ENCODE assay signal across 9 cellular contexts in genomic region chr2:112031916-112032582, GRCh38. TPM values are rescaled to one million over a fixed set of nuclear protein-coding genes. Genes with fewer than 3 reads are reported as not detected.
A peak's percentile ranks its signal among the peaks of the same experiment; 100 is the strongest.
DNase-seq lines count a peak whose midpoint lies in the region; ATAC-seq, FAIRE-seq and TF ChIP-seq lines count a peak whose summit lies in the region.
"Had no signal": no experiment of that assay in that cellular context is flagged by ENCODE, and none has a peak within 500 bp of the region (broad histone marks: within the 10 kb centered on the region; RNA-seq: fewer than 3 reads in every experiment).

No MANE protein-coding gene starts in this region.

- in situ Hi-C loops in GM12878 (cut with MboI): no loop called here

- TF ChIP-seq RAD21 in GM12878 (IDR thresholded peaks at IDR 0.05; ENCODE audit: insufficient read depth, low read depth, low read length): no peak

- TF ChIP-seq POLR2A in GM12878 (IDR thresholded peaks at IDR 0.05; ENCODE audit: low read depth, low read length) (no peak), thyroid gland (IDR thresholded peaks at IDR 0.05) (no peak)

- H3K79me2 ChIP-seq in GM12878 (ENCODE audit: control insufficient read depth, insufficient read depth, low read length): no peaks in the 10 kb centered on the region

- TF ChIP-seq CTCF in GM12878 (IDR thresholded peaks at IDR 0.05 in 2 of 3, conservative IDR thresholded peaks at IDR 0.05 in 1 of 3; ENCODE audit: control insufficient read depth in 2 of 3, extremely low read depth in 1 of 3, insufficient read depth in 1 of 3, low read depth in 3 of 3, low read length in 3 of 3) (no peak), thyroid gland (IDR thresholded peaks at IDR 0.05) (no peak)

- no peaks in the 10 kb centered on the region for H3K27me3 ChIP-seq in GM12878 (replicated peaks in 1 of 2; ENCODE audit: control insufficient read depth in 2 of 2, insufficient read depth in 2 of 2, low read length in 1 of 2)
- no peaks in the 10 kb centered on the region for H3K27me3 ChIP-seq in thyroid gland

- H3K4me3 ChIP-seq in GM12878: no peak overlapping the region
- H3K4me3 ChIP-seq in thyroid gland (replicated peaks in 1 of 3): no peak overlapping the region

- peak overlapping the region; percentile 25 for H2AFZ ChIP-seq in GM12878 (ENCODE audit: control insufficient read depth, low read depth, low read length)

- H3K27ac ChIP-seq in GM12878 (ENCODE audit: control insufficient read depth, insufficient read depth) (no peak overlapping the region), thyroid gland (peak overlapping the region; percentile 28 to 58 (median 39))

- SMC1A ChIA-PET in GM12878 (lab: Charles Lee; ENCODE audit: uncharacterized antibody, unreplicated experiment): interaction anchor here (0.6 to 1.7 kb wide), 3 partner anchors 72 to 909 kb away, joined by 3 to 6 read pairs (median 3); no protein-coding TSS in a partner anchor

- CTCF ChIA-PET in GM12878 (lab: Yijun Ruan, JAX): interaction anchor here (1.0 to 1.8 kb wide), 4 partner anchors 16 to 145 kb away, joined by 3 to 8 read pairs (median 4); no protein-coding TSS in a partner anchor

- DNase-seq in LHCN-M2 (ENCODE audit: low read depth) (peak; percentile 20), GM12878 (ENCODE audit: low read depth, low spot score) (no peak), left colon (peak in 1 of 2 donors; percentile 50), thyroid gland (peak; percentile 23 to 37), iPS-NIHi7 (ENCODE audit: extremely low spot score) (no peak), HT-29 (ENCODE audit: low spot score) (no peak), C1 segment of cervical spinal cord (lab: John Stamatoyannopoulos, UW) (no peak)
- DNase-seq: NCI-H2029 treated with DMSO at 0.1 percent for 48 hours had no signal

- no peak for FAIRE-seq in GM12878 (lab: Jason Lieb, UNC)
- FAIRE-seq: islet of Langerhans had no signal

- RAD21 ChIA-PET in GM12878 (lab: Charles Lee; ENCODE audit: unreplicated experiment): no interaction called here

- intact Hi-C loops in GM12878 (cut with micrococcal nuclease; ENCODE audit: unreplicated experiment) (loop anchor here (2.0 kb wide), 1 partner anchor 19 kb away; no protein-coding TSS in a partner anchor), left colon (cut with DNase I, micrococcal nuclease) (no loop called here), thyroid gland (cut with DNase I) (no loop called here)

- ATAC-seq in GM12878 (peak; percentile 41), left colon (peak; percentile 91)

- no peaks in the 10 kb centered on the region for H4K20me1 ChIP-seq in GM12878 (ENCODE audit: control insufficient read depth, insufficient read depth)

- BruUV-seq in GM12878 (replicated peaks; lab: Mats Ljungman, UMichigan): no TSS peak

- TF ChIP-seq EP300 in GM12878 (IDR thresholded peaks at IDR 0.05; ENCODE audit: borderline replicate concordance in 1 of 2, control insufficient read depth in 1 of 2, low read depth in 2 of 2, low read length in 2 of 2): no peak

- H3K9ac ChIP-seq in GM12878 (ENCODE audit: control insufficient read depth, insufficient read depth, low read length): no peak overlapping the region

- POLR2A ChIA-PET in GM12878 (lab: Charles Lee): interaction anchor here (1.0 kb wide), 1 partner anchor 20 kb away, joined by 4 read pairs; no protein-coding TSS in a partner anchor

- H3K4me1 ChIP-seq in GM12878 (ENCODE audit: control insufficient read depth, insufficient read depth, low read length) (no peaks in the 10 kb centered on the region), thyroid gland (peaks cover 6 to 24% of the 10 kb centered on the region in 2 donors)

- no peak overlapping the region for H3K4me2 ChIP-seq in GM12878 (ENCODE audit: control insufficient read depth, insufficient read depth)

- H3K36me3 ChIP-seq in GM12878 (ENCODE audit: control insufficient read depth in 2 of 2, insufficient read depth in 2 of 2, low read length in 1 of 2): no peaks in the 10 kb centered on the region
- no peaks in the 10 kb centered on the region for H3K36me3 ChIP-seq in thyroid gland

- 41% methylated on average over 10 of the region's 11 CpGs for WGBS in GM12878 (ENCODE audit: insufficient coverage, insufficient replicate concordance, low lambda C conversion rate, missing lambda C conversion rate)
- 19 to 25% methylated on average over 11 of the region's 11 CpGs for WGBS in thyroid gland, 2 donors

- H3K9me3 ChIP-seq in GM12878 (replicated peaks; ENCODE audit: control insufficient read depth, insufficient read depth, low read length) (no peaks in the 10 kb centered on the region; the same call in 1 of the 3 replicates), thyroid gland (no peaks in the 10 kb centered on the region)

TF ChIP-seq in GM12878, 131 proteins besides CTCF, POLR2A, EP300 and RAD21:
- TF ChIP-seq BHLHE40 (IDR thresholded peaks at IDR 0.05; ENCODE audit: borderline replicate concordance in 1 of 2, low read depth in 2 of 2, low read length in 1 of 2) (peak in 1 of 2 experiments; percentile 27; a peak in 1 of 4 replicates), ZSCAN29 (IDR thresholded peaks at IDR 0.05) (no peak)

RNA-seq across cellular contexts. Expression of gene TMEM87B, which starts 23.0 kb away (rescaled TPM):
- total RNA-seq in LHCN-M2 (2014; rRNA removed) (27.4 and 31.6 TPM in 2 replicates), GM12878 (2014; rRNA removed) (11.5 and 16.0 TPM in 2 replicates), GM12878 (2014; rRNA removed; fragmentation: Illumina TruSeq; extraction: Trizol) (20.6 and 20.9 TPM in 2 replicates), GM12878 (2021) (11.8 and 12.8 TPM in 2 replicates), left colon (10 to 100 TPM; 72.6 to 81.3 TPM), thyroid gland (10 to 100 TPM; 30.6 to 35.8 (median 34.9) TPM)
- polyA plus RNA-seq in LHCN-M2 (2012): 10.2 TPM
- 35.5 and 36.2 TPM in 2 replicates for total RNA-seq in GM12878 (2013; cell fraction: nucleolus; rRNA removed)
- 8.4 TPM for polyA plus RNA-seq in GM12878 (2011; ENCODE audit: low read depth)
- polyA plus RNA-seq in GM12878 (2011; rRNA removed) (17.2 and 23.6 TPM in 2 replicates), GM12878 (2014; fragmentation: Illumina TruSeq; extraction: Trizol) (18.1 and 25.7 TPM in 2 replicates), GM12878 (2014; fragmentation: Nextera tagmentation; extraction: Ambion mirVana) (1 to 10 TPM; 5.7 to 8.2 TPM), GM12878 (2014; rRNA removed) (9.5 and 10.1 TPM in 2 replicates), GM12878 (2016; fragmentation: Nextera tagmentation; extraction: Ambion mirVana) (10 to 100 TPM; 12.9 to 15.9 TPM)
- 6.1 and 7.2 TPM in 2 replicates for polyA plus RNA-seq in GM12878 (2011; cell fraction: cytosol; rRNA removed)
- polyA plus RNA-seq in GM12878 (2011; cell fraction: nucleus; rRNA removed): 13.8 and 15.6 TPM in 2 replicates
- polyA plus RNA-seq in GM12878 (2012): 16.6 and 17.4 TPM in 2 replicates
- polyA minus RNA-seq in GM12878 (2011; rRNA and poly(A)+ RNA removed): 8.9 and 11.8 TPM in 2 replicates
- polyA minus RNA-seq in GM12878 (2011; cell fraction: cytosol; rRNA and poly(A)+ RNA removed): 7.7 and 9.4 TPM in 2 replicates
- 6.8 and 9.5 TPM in 2 replicates for polyA minus RNA-seq in GM12878 (2011; cell fraction: nucleus; rRNA and poly(A)+ RNA removed)
- 9.1 and 18.7 TPM in 2 replicates for total RNA-seq in HT-29 (2014; rRNA removed; shearing (Covaris generic))

Comparison
In these comparisons a context has a peak if more than half of its experiments do, and no peak if none do; other contexts are left out.
1. DNase-seq: peak in LHCN-M2 (single experiment) and thyroid gland (2 of 2); none in GM12878 (single experiment), iPS-NIHi7 (single experiment), HT-29 (single experiment) and C1 segment of cervical spinal cord (0 of 14).